27 cellular contexts compared by ENCODE assay signal in the genomic region with DNA sequence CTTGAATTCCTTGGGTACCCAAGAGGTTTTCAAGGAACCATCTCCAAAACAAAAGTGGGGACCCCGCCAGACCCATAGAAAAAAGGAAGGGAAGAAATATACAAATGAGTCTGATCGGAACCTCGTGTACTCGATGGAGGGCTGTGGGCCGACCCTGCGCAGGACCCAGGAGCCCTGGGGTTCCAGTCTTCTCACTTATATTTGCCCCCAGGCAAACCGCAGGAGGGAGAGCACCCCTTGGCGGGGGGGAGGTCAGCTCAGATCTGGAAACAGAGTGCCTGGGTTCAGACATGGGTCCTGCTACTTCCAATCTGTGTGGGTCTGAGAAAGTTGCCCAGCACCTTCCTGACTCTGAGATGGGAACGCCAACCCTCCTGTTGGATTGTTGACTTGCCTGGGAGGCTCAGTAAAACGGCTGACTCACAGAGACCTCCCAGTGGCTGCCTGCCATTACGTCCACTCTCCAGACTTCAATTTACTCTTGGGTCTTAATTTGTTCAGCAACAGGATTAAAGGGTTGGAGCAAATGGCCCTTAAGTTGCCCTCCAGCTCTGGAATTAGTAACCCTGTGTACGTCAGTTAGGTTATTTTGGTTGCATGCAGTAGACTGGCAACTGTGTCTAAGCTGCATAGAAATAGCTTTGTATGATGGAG. TPM values are rescaled to one million over a fixed set of nuclear protein-coding genes. Genes with fewer than 3 reads are reported as not detected.
"Had no signal": no experiment of that assay in that cellular context is flagged by ENCODE, and none has a peak within 500 bp of the region (broad histone marks: within the 10 kb centered on the region; RNA-seq: fewer than 3 reads in every experiment).

No MANE protein-coding gene starts in this region.

- ATAC-seq: activated CD4-positive, alpha-beta T cell treated with anti-CD3 and anti-CD28 coated beads for 36 hours; activated CD8-positive, alpha-beta memory T cell treated with anti-CD3 and anti-CD28 coated beads, Interleukin-2, amount 10 ng/mL, durations not matched to agents 7 days and 5 days; activated CD8-positive, alpha-beta T cell treated with anti-CD3 and anti-CD28 coated beads, Interleukin-2, amount 10 ng/mL, durations not matched to agents 7 days and 5 days; activated naive CD4-positive, alpha-beta T cell treated with anti-CD3 and anti-CD28 coated beads, Interleukin-2, amount 50 U/mL, for 72 hours; gastroesophageal sphincter; left colon; natural killer cell treated with Interleukin-12 subunit alpha and Interleukin-12 subunit beta and Interleukin-15 and Interleukin-18, amount 100 ng/mL, for 72 hours; T-cell had no signal

- H3K9me3 Mint-ChIP-seq: activated T-helper 2 cell treated with anti-CD3 and anti-CD28 coated beads, Interferon-gamma antibody, Interleukin-2, Interleukin-4, amounts not matched to agents 10 μg/mL and 5 μg/mL and 100 μg/mL, durations not matched to agents 14 hours and 24 hours and 36 hours; natural killer cell treated with Interleukin-12 subunit alpha and Interleukin-12 subunit beta and Interleukin-15 and Interleukin-18, amount 100 ng/mL, for 72 hours; T-helper 2 cell treated with Interferon-gamma antibody and Interleukin-4, amounts not matched to agents 5 μg/mL and 100 μg/mL, for 36 hours had no signal

- H3K9me3 ChIP-seq: ovary, prostate gland, suprapubic skin, tibial artery had no signal

- H3K4me3 ChIP-seq: coronary artery, dorsolateral prefrontal cortex, gastroesophageal sphincter, hepatocyte, ovary, prostate gland, suprapubic skin, tibial artery had no signal

- H3K36me3 Mint-ChIP-seq: activated CD8-positive, alpha-beta memory T cell treated with anti-CD3 and anti-CD28 coated beads, Interleukin-2, amount 10 ng/mL, durations not matched to agents 7 days and 5 days; activated naive CD4-positive, alpha-beta T cell treated with anti-CD3 and anti-CD28 coated beads, Interleukin-2, amount 50 U/mL, for 72 hours; mesothelial cell of epicardium; natural killer cell treated with Interleukin-12 subunit alpha and Interleukin-12 subunit beta and Interleukin-15 and Interleukin-18, amount 100 ng/mL, for 72 hours; T-cell had no signal

- H3K4me1 Mint-ChIP-seq: activated CD4-positive, alpha-beta T cell treated with anti-CD3 and anti-CD28 coated beads for 36 hours; activated CD8-positive, alpha-beta memory T cell treated with anti-CD3 and anti-CD28 coated beads, Interleukin-2, amount 10 ng/mL, durations not matched to agents 7 days and 5 days had no signal

- H3K27me3 ChIP-seq: hepatocyte, ovary had no signal

- H3K4me3 Mint-ChIP-seq: activated CD4-positive, alpha-beta T cell treated with anti-CD3 and anti-CD28 coated beads for 36 hours; activated CD8-positive, alpha-beta memory T cell treated with anti-CD3 and anti-CD28 coated beads, Interleukin-2, amount 10 ng/mL, durations not matched to agents 7 days and 5 days; activated CD8-positive, alpha-beta T cell treated with anti-CD3 and anti-CD28 coated beads, Interleukin-2, amount 10 ng/mL, durations not matched to agents 7 days and 5 days; mesothelial cell of epicardium; natural killer cell treated with Interleukin-12 subunit alpha and Interleukin-12 subunit beta and Interleukin-15 and Interleukin-18, amount 100 ng/mL, for 72 hours; T-cell; T-helper 2 cell treated with Interferon-gamma antibody and Interleukin-4, amounts not matched to agents 5 μg/mL and 100 μg/mL, for 36 hours had no signal

- H3K79me2 ChIP-seq: hepatocyte had no signal

- H3K36me3 ChIP-seq: gastroesophageal sphincter, ovary, prostate gland, suprapubic skin, tibial artery had no signal

- H3K4me1 ChIP-seq: prostate gland, suprapubic skin, tibial artery had no signal

- H3K27ac ChIP-seq: coronary artery, dorsolateral prefrontal cortex, gastroesophageal sphincter, hepatocyte, ovary, prostate gland, suprapubic skin, tibial artery had no signal

- H2AFZ ChIP-seq: hepatocyte had no signal

- DNase-seq: activated CD4-positive, alpha-beta T cell treated with anti-CD3 and anti-CD28 coated beads for 36 hours; activated CD4-positive, CD25-positive, alpha-beta regulatory T cell; activated CD8-positive, alpha-beta memory T cell treated with anti-CD3 and anti-CD28 coated beads, Interleukin-2, amount 10 ng/mL, durations not matched to agents 7 days and 5 days; activated CD8-positive, alpha-beta T cell treated with anti-CD3 and anti-CD28 coated beads, Interleukin-2, amount 10 ng/mL, durations not matched to agents 7 days and 5 days; activated T-cell treated with anti-CD3 and anti-CD28 coated beads, Interleukin-2, amount 50 U/mL, for 48 hours; anterior cingulate cortex; cerebellar nuclear complex; dorsolateral prefrontal cortex; effector memory CD4-positive, alpha-beta T cell; erythroblast; left colon; ovary; retina; stimulated activated naive CD4-positive, alpha-beta T cell; T-cell; tibial artery had no signal

- H3K4me2 ChIP-seq: hepatocyte had no signal

- H3K27ac Mint-ChIP-seq: activated CD4-positive, alpha-beta T cell treated with anti-CD3 and anti-CD28 coated beads for 36 hours; activated CD8-positive, alpha-beta memory T cell treated with anti-CD3 and anti-CD28 coated beads, Interleukin-2, amount 10 ng/mL, durations not matched to agents 7 days and 5 days; activated CD8-positive, alpha-beta T cell treated with anti-CD3 and anti-CD28 coated beads, Interleukin-2, amount 10 ng/mL, durations not matched to agents 7 days and 5 days; activated naive CD4-positive, alpha-beta T cell treated with anti-CD3 and anti-CD28 coated beads, Interleukin-2, amount 50 U/mL, for 72 hours; activated T-helper 2 cell treated with anti-CD3 and anti-CD28 coated beads, Interferon-gamma antibody, Interleukin-2, Interleukin-4, amounts not matched to agents 10 μg/mL and 5 μg/mL and 100 μg/mL, durations not matched to agents 14 hours and 24 hours and 36 hours; mesothelial cell of epicardium; natural killer cell treated with Interleukin-12 subunit alpha and Interleukin-12 subunit beta and Interleukin-15 and Interleukin-18, amount 100 ng/mL, for 72 hours; T-cell; T-helper 2 cell treated with Interferon-gamma antibody and Interleukin-4, amounts not matched to agents 5 μg/mL and 100 μg/mL, for 36 hours had no signal

RNA-seq across cellular contexts. Expression of a gene that starts 24.9 kb away (rescaled TPM):
- total RNA-seq: activated CD4-positive, alpha-beta T cell treated with anti-CD3 and anti-CD28 coated beads for 36 hours; activated CD8-positive, alpha-beta memory T cell treated with anti-CD3 and anti-CD28 coated beads, Interleukin-2, amount 10 ng/mL, durations not matched to agents 7 days and 5 days; activated CD8-positive, alpha-beta T cell treated with anti-CD3 and anti-CD28 coated beads, Interleukin-2, amount 10 ng/mL, durations not matched to agents 7 days and 5 days; activated naive CD4-positive, alpha-beta T cell treated with anti-CD3 and anti-CD28 coated beads, Interleukin-2, amount 50 U/mL, for 72 hours; activated T-helper 2 cell treated with anti-CD3 and anti-CD28 coated beads, Interferon-gamma antibody, Interleukin-2, Interleukin-4, amounts not matched to agents 10 μg/mL and 5 μg/mL and 100 μg/mL, durations not matched to agents 14 hours and 24 hours and 36 hours; natural killer cell treated with Interleukin-12 subunit alpha and Interleukin-12 subunit beta and Interleukin-15 and Interleukin-18, amount 100 ng/mL, for 72 hours had no signal
- polyA plus RNA-seq: keratinocyte had no signal
